In genomic region chr12:47312794-47313426, GRCh38 we compare ENCODE assay signal across 8 cellular contexts.
A peak's percentile ranks its signal among the peaks of the same experiment; 100 is the strongest.
DNase-seq lines count a peak whose midpoint lies in the region; ATAC-seq and TF ChIP-seq lines count a peak whose summit lies in the region.

No MANE protein-coding gene starts in this region.

- no peak for TF ChIP-seq CTCF in uterus (IDR thresholded peaks at IDR 0.05)

- no peak overlapping the region for H4K91ac ChIP-seq in mesenchymal stem cell (ENCODE audit: low read length)

- H2AFZ ChIP-seq in mesenchymal stem cell (ENCODE audit: low read depth, low read length): no peak overlapping the region

- intact Hi-C loops in uterus (cut with DNase I; ENCODE audit: low total_unique reads): no loop called here

- H3K23ac ChIP-seq in mesenchymal stem cell (ENCODE audit: low read length in 2 of 2): no peak overlapping the region

- no peak overlapping the region for H2AK5ac ChIP-seq in mesenchymal stem cell (ENCODE audit: low read length, severe bottlenecking)

- H3K36me3 ChIP-seq in mesenchymal stem cell (ENCODE audit: control insufficient read depth in 1 of 2, insufficient read depth in 2 of 2, low read depth in 1 of 2, low read length in 2 of 2) (no peaks in the 10 kb centered on the region), uterus (no peaks in the 10 kb centered on the region)

- no peaks in the 10 kb centered on the region for H3K79me1 ChIP-seq in mesenchymal stem cell (replicated peaks; ENCODE audit: low read length, poor library complexity, severe bottlenecking)

- no peak overlapping the region for H3K9ac ChIP-seq in mesenchymal stem cell (ENCODE audit: low read length)

- H3K4me3 ChIP-seq in mesenchymal stem cell (ENCODE audit: insufficient read depth in 1 of 2, low read depth in 1 of 2, low read length in 2 of 2) (no peak overlapping the region), uterus (no peak overlapping the region)

- peak overlapping the region; percentile 32 for H3K27ac ChIP-seq in mesenchymal stem cell (ENCODE audit: low read length, poor library complexity, severe bottlenecking)
- no peak overlapping the region for H3K27ac ChIP-seq in uterus

- H2BK120ac ChIP-seq in mesenchymal stem cell (ENCODE audit: low read depth, low read length): no peak overlapping the region

- no peak overlapping the region for H2BK12ac ChIP-seq in mesenchymal stem cell (ENCODE audit: low read length in 2 of 2)

- no peak for TF ChIP-seq POLR2A in uterus (IDR thresholded peaks at IDR 0.05)

- ATAC-seq in GM18868 (IDR thresholded peaks at IDR 0.05; ENCODE audit: unreplicated experiment): peak; percentile 91
- ATAC-seq in GM21825 (IDR thresholded peaks at IDR 0.05; ENCODE audit: unreplicated experiment): peak; percentile 92
- peak; percentile 96 for ATAC-seq in HG03571 (IDR thresholded peaks at IDR 0.05; ENCODE audit: unreplicated experiment)

- 98% methylated on average over 3 of the region's 3 CpGs for WGBS in mesenchymal stem cell

- no peak overlapping the region for H3K18ac ChIP-seq in mesenchymal stem cell (ENCODE audit: low read depth in 1 of 2, low read length in 2 of 2)

- H2BK5ac ChIP-seq in mesenchymal stem cell (ENCODE audit: low read depth, low read length, poor library complexity, severe bottlenecking): no peak overlapping the region

- no peak for DNase-seq in mesenchymal stem cell
- DNase-seq in uterus: no peak
- DNase-seq in NK-92 (lab: John Stamatoyannopoulos, UW; ENCODE audit: unreplicated experiment): no peak
- no peak for DNase-seq in stimulated activated CD4-positive, alpha-beta T cell treated with anti-CD3 and anti-CD28 coated beads, Interleukin-4, amount 100 ng/mL, for 1 hour
- DNase-seq in stimulated activated naive CD4-positive, alpha-beta T cell (lab: John Stamatoyannopoulos, UW): no peak

- H3K27me3 ChIP-seq in mesenchymal stem cell (ENCODE audit: control insufficient read depth in 1 of 2, insufficient read depth in 1 of 2, low read length in 2 of 2): no peaks in the 10 kb centered on the region
- no peaks in the 10 kb centered on the region for H3K27me3 ChIP-seq in uterus

- no peak overlapping the region for H4K8ac ChIP-seq in mesenchymal stem cell (ENCODE audit: low read length)

- H2BK15ac ChIP-seq in mesenchymal stem cell (ENCODE audit: low read depth, poor library complexity, severe bottlenecking): no peak overlapping the region

- H3K14ac ChIP-seq in mesenchymal stem cell (ENCODE audit: low read length in 2 of 2): no peak overlapping the region

- H3K9me3 ChIP-seq in mesenchymal stem cell (ENCODE audit: control insufficient read depth, low read length) (no peaks in the 10 kb centered on the region), uterus (no peaks in the 10 kb centered on the region)

- no peak overlapping the region for H3K4me2 ChIP-seq in mesenchymal stem cell (ENCODE audit: low read length, poor library complexity, severe bottlenecking)

- H3K4me1 ChIP-seq in mesenchymal stem cell (ENCODE audit: control insufficient read depth, insufficient read depth, low read depth, low read length): no peaks in the 10 kb centered on the region
- no peaks in the 10 kb centered on the region for H3K4me1 ChIP-seq in uterus

- no peak overlapping the region for H3K4ac ChIP-seq in mesenchymal stem cell (ENCODE audit: low read depth in 1 of 2, low read length in 2 of 2)
